11 cellular contexts compared by ENCODE assay signal in the genomic region with DNA sequence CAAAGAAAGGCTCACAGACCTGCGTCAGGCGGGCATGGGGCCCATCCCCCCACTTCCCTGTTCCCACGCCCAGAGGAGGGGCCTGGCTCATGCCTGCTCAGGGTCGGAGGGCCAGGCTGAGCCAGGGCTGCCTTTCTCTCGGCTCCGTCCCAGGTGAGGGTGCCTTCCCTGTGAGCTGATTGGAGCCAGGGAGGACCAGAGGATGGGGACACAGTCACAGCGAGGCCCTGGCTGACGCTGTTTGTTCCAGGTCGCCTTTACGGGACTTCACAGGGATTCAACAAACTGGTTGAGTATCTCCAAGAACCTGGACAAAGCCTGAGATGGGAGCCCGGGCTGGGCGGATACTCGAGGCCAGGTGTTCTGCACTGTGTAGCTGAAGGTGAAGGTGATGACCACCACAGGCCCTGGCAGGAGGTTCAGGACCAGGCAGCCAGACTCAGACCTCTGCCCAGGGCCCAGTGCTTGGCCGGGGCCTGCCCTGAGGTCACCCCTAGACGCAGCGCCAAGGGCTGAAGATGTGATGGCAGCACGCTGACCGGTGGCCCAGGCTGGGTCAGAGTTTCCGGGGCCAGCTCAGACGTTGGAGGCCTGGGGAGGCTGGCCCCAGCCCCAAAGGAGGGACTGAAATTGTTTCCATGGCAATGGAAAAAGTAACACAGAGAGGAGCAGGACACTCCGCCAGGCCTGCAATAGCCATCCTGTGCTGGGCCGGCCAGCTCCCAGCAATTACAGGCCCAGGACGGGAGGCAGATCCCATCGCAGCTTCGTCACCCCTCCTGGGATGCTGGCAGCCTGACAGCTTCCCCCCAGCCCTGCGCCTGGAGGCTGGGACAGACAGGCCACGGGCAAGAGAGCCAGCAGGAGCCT.
"Had no signal": no experiment of that assay in that cellular context is flagged by ENCODE, and none has a peak within 500 bp of the region (broad histone marks: within the 10 kb centered on the region; RNA-seq: fewer than 3 reads in every experiment).

No MANE protein-coding gene starts in this region.

- H3K27ac Mint-ChIP-seq: activated B cell treated with CpG ODN at 0.5 μM for 24 hours; activated CD4-positive, alpha-beta T cell treated with anti-CD3 and anti-CD28 coated beads, Interleukin-2, amount 10 ng/mL, durations not matched to agents 7 days and 5 days; naive thymus-derived CD8-positive, alpha-beta T cell had no signal

- H3K27me3 ChIP-seq: ascending aorta, sigmoid colon, upper lobe of left lung had no signal

- H3K36me3 ChIP-seq: ascending aorta, heart left ventricle, lower lobe of right lung, sigmoid colon, upper lobe of left lung had no signal

- H3K36me3 Mint-ChIP-seq: naive thymus-derived CD8-positive, alpha-beta T cell had no signal

- H3K9me3 Mint-ChIP-seq: activated B cell treated with CpG ODN at 0.5 μM for 24 hours; activated CD4-positive, alpha-beta T cell treated with anti-CD3 and anti-CD28 coated beads, Interleukin-2, amount 10 ng/mL, durations not matched to agents 7 days and 5 days; naive thymus-derived CD8-positive, alpha-beta T cell had no signal

- H3K9me3 ChIP-seq: ascending aorta, heart left ventricle, lower lobe of right lung, sigmoid colon, upper lobe of left lung had no signal

- H3K4me1 ChIP-seq: ascending aorta, upper lobe of left lung had no signal

- H3K4me1 Mint-ChIP-seq: activated B cell treated with CpG ODN at 0.5 μM for 24 hours; activated CD4-positive, alpha-beta T cell treated with anti-CD3 and anti-CD28 coated beads, Interleukin-2, amount 10 ng/mL, durations not matched to agents 7 days and 5 days; naive thymus-derived CD8-positive, alpha-beta T cell had no signal

- H3K27me3 Mint-ChIP-seq: activated B cell treated with CpG ODN at 0.5 μM for 24 hours; activated CD4-positive, alpha-beta T cell treated with anti-CD3 and anti-CD28 coated beads, Interleukin-2, amount 10 ng/mL, durations not matched to agents 7 days and 5 days had no signal

- H3K27ac ChIP-seq: ascending aorta, heart left ventricle, lower lobe of right lung, sigmoid colon, upper lobe of left lung had no signal

- DNase-seq: activated B cell treated with CpG ODN at 0.5 μM for 24 hours; activated CD4-positive, alpha-beta T cell treated with anti-CD3 and anti-CD28 coated beads, Interleukin-2, amount 10 ng/mL, durations not matched to agents 7 days and 5 days; foreskin melanocyte; heart left ventricle; lower lobe of right lung; occipital lobe; sigmoid colon; stimulated activated naive CD4-positive, alpha-beta T cell treated with Interleukin-2 at 50 U/mL for 16 hours had no signal

- H3K4me3 ChIP-seq: ascending aorta, heart left ventricle, lower lobe of right lung, sigmoid colon, upper lobe of left lung had no signal

- H3K4me3 Mint-ChIP-seq: activated B cell treated with CpG ODN at 0.5 μM for 24 hours; activated CD4-positive, alpha-beta T cell treated with anti-CD3 and anti-CD28 coated beads, Interleukin-2, amount 10 ng/mL, durations not matched to agents 7 days and 5 days; naive thymus-derived CD8-positive, alpha-beta T cell had no signal
